1 cellular context compared by ENCODE assay signal in the genomic region with DNA sequence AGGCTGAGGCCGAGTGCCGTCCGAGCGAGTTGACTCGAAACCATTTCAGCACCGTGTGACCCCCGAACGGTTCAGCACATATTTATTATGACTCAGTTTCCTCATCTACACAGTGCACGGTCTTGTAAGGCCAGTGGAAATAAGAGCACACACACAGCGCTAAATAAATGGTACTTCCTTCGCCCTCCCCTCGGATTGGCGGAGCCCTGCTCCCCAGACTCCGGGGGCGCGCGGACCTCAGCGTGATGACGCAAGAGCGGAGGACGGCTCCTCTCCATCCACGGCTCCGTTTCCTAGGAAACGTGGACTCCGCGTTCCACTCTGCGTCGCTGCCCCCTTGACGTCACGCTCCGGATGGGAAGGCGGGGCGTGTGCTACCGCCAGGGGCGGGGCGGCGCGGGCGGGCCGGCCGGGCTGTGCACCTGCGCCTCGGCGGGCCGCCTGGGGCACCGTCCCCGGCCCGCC.
TF ChIP-seq lines count a peak whose summit lies in the region.

A gene with protein sequence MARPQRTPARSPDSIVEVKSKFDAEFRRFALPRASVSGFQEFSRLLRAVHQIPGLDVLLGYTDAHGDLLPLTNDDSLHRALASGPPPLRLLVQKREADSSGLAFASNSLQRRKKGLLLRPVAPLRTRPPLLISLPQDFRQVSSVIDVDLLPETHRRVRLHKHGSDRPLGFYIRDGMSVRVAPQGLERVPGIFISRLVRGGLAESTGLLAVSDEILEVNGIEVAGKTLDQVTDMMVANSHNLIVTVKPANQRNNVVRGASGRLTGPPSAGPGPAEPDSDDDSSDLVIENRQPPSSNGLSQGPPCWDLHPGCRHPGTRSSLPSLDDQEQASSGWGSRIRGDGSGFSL (plus strand): TSS at position 397 of the 465 bp plus-strand sequence. CDS start 79 bp downstream, outside the sequence.

TF ChIP-seq in HepG2, 621 proteins besides CTCF, POLR2A, EP300 and RAD21 (continued from another document and continues in another):
- no peak for TF ChIP-seq ZNF260 (CRISPR knock-in tag; IDR thresholded peaks at IDR 0.05; ENCODE audit: borderline replicate concordance, low read depth)
- no peak; the same call in 1 of the 2 replicates for TF ChIP-seq RELA (CRISPR knock-in tag; IDR thresholded peaks at IDR 0.05)
- no peak for TF ChIP-seq TBL1XR1 (IDR thresholded peaks at IDR 0.05; ENCODE audit: borderline replicate concordance, low read length, partially characterized antibody)
- TF ChIP-seq NONO (IDR thresholded peaks at IDR 0.05): no peak
- TF ChIP-seq NONO (CRISPR knock-in tag; conservative IDR thresholded peaks at IDR 0.05): no peak
- TF ChIP-seq HNRNPL (IDR thresholded peaks at IDR 0.05; ENCODE audit: low read depth, low read length): no peak
- no peak for TF ChIP-seq MTF2 (CRISPR knock-in tag; IDR thresholded peaks at IDR 0.05; ENCODE audit: borderline replicate concordance)
- TF ChIP-seq KMT2A (CRISPR knock-in tag; IDR thresholded peaks at IDR 0.05): no peak
- TF ChIP-seq KMT2B (CRISPR knock-in tag; IDR thresholded peaks at IDR 0.05): no peak
- peak; percentile 55; the same call in 1 of the 2 replicates for TF ChIP-seq GATAD2A (CRISPR knock-in tag; IDR thresholded peaks at IDR 0.05)
- TF ChIP-seq RFX1 (IDR thresholded peaks at IDR 0.05): peak; percentile 68; the same call in 1 of the 2 replicates
- TF ChIP-seq ZNF17 (CRISPR knock-in tag; IDR thresholded peaks at IDR 0.05): no peak
- TF ChIP-seq, protein P1, sequence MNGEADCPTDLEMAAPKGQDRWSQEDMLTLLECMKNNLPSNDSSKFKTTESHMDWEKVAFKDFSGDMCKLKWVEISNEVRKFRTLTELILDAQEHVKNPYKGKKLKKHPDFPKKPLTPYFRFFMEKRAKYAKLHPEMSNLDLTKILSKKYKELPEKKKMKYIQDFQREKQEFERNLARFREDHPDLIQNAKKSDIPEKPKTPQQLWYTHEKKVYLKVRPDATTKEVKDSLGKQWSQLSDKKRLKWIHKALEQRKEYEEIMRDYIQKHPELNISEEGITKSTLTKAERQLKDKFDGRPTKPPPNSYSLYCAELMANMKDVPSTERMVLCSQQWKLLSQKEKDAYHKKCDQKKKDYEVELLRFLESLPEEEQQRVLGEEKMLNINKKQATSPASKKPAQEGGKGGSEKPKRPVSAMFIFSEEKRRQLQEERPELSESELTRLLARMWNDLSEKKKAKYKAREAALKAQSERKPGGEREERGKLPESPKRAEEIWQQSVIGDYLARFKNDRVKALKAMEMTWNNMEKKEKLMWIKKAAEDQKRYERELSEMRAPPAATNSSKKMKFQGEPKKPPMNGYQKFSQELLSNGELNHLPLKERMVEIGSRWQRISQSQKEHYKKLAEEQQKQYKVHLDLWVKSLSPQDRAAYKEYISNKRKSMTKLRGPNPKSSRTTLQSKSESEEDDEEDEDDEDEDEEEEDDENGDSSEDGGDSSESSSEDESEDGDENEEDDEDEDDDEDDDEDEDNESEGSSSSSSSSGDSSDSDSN (CRISPR knock-in tag; IDR thresholded peaks at IDR 0.05): no peak
- no peak for TF ChIP-seq MTF1 (CRISPR knock-in tag; IDR thresholded peaks at IDR 0.05)
- no peak for TF ChIP-seq ZNF263 (CRISPR knock-in tag; IDR thresholded peaks at IDR 0.05)
- TF ChIP-seq ISX (CRISPR knock-in tag; conservative IDR thresholded peaks at IDR 0.05): no peak
- TF ChIP-seq, protein P2, sequence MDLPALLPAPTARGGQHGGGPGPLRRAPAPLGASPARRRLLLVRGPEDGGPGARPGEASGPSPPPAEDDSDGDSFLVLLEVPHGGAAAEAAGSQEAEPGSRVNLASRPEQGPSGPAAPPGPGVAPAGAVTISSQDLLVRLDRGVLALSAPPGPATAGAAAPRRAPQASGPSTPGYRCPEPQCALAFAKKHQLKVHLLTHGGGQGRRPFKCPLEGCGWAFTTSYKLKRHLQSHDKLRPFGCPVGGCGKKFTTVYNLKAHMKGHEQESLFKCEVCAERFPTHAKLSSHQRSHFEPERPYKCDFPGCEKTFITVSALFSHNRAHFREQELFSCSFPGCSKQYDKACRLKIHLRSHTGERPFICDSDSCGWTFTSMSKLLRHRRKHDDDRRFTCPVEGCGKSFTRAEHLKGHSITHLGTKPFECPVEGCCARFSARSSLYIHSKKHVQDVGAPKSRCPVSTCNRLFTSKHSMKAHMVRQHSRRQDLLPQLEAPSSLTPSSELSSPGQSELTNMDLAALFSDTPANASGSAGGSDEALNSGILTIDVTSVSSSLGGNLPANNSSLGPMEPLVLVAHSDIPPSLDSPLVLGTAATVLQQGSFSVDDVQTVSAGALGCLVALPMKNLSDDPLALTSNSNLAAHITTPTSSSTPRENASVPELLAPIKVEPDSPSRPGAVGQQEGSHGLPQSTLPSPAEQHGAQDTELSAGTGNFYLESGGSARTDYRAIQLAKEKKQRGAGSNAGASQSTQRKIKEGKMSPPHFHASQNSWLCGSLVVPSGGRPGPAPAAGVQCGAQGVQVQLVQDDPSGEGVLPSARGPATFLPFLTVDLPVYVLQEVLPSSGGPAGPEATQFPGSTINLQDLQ (CRISPR knock-in tag; IDR thresholded peaks at IDR 0.05): 0 out of 2 replicates have a peak, but pooled peaks have one; percentile 22
- TF ChIP-seq MAFK (conservative IDR thresholded peaks at IDR 0.05 in 1 of 2, IDR thresholded peaks at IDR 0.05 in 1 of 2; ENCODE audit: low read length in 2 of 2): no peak
- TF ChIP-seq, protein P3, sequence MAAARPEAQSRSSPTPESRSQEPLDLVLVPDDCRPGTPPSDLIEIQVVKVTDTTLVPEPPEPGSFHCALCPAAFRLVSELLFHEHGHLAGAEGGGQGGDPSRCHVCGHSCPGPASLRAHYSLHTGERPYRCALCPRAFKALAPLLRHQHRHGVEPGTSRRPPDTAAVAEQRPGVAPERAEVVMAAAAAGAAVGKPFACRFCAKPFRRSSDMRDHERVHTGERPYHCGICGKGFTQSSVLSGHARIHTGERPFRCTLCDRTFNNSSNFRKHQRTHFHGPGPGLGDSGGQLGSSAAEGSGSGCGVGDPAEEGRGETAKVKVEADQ (CRISPR knock-in tag; IDR thresholded peaks at IDR 0.05; ENCODE audit: borderline replicate concordance): no peak; the same call in 1 of the 2 replicates
- TF ChIP-seq, protein P4, sequence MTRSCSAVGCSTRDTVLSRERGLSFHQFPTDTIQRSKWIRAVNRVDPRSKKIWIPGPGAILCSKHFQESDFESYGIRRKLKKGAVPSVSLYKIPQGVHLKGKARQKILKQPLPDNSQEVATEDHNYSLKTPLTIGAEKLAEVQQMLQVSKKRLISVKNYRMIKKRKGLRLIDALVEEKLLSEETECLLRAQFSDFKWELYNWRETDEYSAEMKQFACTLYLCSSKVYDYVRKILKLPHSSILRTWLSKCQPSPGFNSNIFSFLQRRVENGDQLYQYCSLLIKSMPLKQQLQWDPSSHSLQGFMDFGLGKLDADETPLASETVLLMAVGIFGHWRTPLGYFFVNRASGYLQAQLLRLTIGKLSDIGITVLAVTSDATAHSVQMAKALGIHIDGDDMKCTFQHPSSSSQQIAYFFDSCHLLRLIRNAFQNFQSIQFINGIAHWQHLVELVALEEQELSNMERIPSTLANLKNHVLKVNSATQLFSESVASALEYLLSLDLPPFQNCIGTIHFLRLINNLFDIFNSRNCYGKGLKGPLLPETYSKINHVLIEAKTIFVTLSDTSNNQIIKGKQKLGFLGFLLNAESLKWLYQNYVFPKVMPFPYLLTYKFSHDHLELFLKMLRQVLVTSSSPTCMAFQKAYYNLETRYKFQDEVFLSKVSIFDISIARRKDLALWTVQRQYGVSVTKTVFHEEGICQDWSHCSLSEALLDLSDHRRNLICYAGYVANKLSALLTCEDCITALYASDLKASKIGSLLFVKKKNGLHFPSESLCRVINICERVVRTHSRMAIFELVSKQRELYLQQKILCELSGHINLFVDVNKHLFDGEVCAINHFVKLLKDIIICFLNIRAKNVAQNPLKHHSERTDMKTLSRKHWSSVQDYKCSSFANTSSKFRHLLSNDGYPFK (CRISPR knock-in tag; IDR thresholded peaks at IDR 0.05; ENCODE audit: borderline replicate concordance): no peak
- TF ChIP-seq MBD4 (IDR thresholded peaks at IDR 0.05; ENCODE audit: borderline replicate concordance, low read length): no peak
- TF ChIP-seq, protein P5, sequence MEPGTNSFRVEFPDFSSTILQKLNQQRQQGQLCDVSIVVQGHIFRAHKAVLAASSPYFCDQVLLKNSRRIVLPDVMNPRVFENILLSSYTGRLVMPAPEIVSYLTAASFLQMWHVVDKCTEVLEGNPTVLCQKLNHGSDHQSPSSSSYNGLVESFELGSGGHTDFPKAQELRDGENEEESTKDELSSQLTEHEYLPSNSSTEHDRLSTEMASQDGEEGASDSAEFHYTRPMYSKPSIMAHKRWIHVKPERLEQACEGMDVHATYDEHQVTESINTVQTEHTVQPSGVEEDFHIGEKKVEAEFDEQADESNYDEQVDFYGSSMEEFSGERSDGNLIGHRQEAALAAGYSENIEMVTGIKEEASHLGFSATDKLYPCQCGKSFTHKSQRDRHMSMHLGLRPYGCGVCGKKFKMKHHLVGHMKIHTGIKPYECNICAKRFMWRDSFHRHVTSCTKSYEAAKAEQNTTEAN (CRISPR knock-in tag; conservative IDR thresholded peaks at IDR 0.05): no peak
- TF ChIP-seq, protein P6, sequence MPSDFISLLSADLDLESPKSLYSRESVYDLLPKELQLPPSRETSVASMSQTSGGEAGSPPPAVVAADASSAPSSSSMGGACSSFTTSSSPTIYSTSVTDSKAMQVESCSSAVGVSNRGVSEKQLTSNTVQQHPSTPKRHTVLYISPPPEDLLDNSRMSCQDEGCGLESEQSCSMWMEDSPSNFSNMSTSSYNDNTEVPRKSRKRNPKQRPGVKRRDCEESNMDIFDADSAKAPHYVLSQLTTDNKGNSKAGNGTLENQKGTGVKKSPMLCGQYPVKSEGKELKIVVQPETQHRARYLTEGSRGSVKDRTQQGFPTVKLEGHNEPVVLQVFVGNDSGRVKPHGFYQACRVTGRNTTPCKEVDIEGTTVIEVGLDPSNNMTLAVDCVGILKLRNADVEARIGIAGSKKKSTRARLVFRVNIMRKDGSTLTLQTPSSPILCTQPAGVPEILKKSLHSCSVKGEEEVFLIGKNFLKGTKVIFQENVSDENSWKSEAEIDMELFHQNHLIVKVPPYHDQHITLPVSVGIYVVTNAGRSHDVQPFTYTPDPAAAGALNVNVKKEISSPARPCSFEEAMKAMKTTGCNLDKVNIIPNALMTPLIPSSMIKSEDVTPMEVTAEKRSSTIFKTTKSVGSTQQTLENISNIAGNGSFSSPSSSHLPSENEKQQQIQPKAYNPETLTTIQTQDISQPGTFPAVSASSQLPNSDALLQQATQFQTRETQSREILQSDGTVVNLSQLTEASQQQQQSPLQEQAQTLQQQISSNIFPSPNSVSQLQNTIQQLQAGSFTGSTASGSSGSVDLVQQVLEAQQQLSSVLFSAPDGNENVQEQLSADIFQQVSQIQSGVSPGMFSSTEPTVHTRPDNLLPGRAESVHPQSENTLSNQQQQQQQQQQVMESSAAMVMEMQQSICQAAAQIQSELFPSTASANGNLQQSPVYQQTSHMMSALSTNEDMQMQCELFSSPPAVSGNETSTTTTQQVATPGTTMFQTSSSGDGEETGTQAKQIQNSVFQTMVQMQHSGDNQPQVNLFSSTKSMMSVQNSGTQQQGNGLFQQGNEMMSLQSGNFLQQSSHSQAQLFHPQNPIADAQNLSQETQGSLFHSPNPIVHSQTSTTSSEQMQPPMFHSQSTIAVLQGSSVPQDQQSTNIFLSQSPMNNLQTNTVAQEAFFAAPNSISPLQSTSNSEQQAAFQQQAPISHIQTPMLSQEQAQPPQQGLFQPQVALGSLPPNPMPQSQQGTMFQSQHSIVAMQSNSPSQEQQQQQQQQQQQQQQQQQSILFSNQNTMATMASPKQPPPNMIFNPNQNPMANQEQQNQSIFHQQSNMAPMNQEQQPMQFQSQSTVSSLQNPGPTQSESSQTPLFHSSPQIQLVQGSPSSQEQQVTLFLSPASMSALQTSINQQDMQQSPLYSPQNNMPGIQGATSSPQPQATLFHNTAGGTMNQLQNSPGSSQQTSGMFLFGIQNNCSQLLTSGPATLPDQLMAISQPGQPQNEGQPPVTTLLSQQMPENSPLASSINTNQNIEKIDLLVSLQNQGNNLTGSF (CRISPR knock-in tag; IDR thresholded peaks at IDR 0.05): no peak
- 0 out of 2 replicates have a peak, but pooled peaks have one; percentile 2 for TF ChIP-seq ZNF292 (CRISPR knock-in tag; IDR thresholded peaks at IDR 0.05; ENCODE audit: borderline replicate concordance, low read depth)
- no peak for TF ChIP-seq ZNF557 (CRISPR knock-in tag; IDR thresholded peaks at IDR 0.05)
- TF ChIP-seq, protein P7, sequence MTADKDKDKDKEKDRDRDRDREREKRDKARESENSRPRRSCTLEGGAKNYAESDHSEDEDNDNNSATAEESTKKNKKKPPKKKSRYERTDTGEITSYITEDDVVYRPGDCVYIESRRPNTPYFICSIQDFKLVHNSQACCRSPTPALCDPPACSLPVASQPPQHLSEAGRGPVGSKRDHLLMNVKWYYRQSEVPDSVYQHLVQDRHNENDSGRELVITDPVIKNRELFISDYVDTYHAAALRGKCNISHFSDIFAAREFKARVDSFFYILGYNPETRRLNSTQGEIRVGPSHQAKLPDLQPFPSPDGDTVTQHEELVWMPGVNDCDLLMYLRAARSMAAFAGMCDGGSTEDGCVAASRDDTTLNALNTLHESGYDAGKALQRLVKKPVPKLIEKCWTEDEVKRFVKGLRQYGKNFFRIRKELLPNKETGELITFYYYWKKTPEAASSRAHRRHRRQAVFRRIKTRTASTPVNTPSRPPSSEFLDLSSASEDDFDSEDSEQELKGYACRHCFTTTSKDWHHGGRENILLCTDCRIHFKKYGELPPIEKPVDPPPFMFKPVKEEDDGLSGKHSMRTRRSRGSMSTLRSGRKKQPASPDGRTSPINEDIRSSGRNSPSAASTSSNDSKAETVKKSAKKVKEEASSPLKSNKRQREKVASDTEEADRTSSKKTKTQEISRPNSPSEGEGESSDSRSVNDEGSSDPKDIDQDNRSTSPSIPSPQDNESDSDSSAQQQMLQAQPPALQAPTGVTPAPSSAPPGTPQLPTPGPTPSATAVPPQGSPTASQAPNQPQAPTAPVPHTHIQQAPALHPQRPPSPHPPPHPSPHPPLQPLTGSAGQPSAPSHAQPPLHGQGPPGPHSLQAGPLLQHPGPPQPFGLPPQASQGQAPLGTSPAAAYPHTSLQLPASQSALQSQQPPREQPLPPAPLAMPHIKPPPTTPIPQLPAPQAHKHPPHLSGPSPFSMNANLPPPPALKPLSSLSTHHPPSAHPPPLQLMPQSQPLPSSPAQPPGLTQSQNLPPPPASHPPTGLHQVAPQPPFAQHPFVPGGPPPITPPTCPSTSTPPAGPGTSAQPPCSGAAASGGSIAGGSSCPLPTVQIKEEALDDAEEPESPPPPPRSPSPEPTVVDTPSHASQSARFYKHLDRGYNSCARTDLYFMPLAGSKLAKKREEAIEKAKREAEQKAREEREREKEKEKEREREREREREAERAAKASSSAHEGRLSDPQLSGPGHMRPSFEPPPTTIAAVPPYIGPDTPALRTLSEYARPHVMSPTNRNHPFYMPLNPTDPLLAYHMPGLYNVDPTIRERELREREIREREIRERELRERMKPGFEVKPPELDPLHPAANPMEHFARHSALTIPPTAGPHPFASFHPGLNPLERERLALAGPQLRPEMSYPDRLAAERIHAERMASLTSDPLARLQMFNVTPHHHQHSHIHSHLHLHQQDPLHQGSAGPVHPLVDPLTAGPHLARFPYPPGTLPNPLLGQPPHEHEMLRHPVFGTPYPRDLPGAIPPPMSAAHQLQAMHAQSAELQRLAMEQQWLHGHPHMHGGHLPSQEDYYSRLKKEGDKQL (CRISPR knock-in tag; IDR thresholded peaks at IDR 0.05; ENCODE audit: low read depth): no peak
- TF ChIP-seq, protein P8, sequence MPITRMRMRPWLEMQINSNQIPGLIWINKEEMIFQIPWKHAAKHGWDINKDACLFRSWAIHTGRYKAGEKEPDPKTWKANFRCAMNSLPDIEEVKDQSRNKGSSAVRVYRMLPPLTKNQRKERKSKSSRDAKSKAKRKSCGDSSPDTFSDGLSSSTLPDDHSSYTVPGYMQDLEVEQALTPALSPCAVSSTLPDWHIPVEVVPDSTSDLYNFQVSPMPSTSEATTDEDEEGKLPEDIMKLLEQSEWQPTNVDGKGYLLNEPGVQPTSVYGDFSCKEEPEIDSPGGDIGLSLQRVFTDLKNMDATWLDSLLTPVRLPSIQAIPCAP (CRISPR knock-in tag; IDR thresholded peaks at IDR 0.05; ENCODE audit: low read depth): no peak; the same call in 1 of the 2 replicates
- no peak for TF ChIP-seq GFI1 (CRISPR knock-in tag; IDR thresholded peaks at IDR 0.05; ENCODE audit: borderline replicate concordance)
- TF ChIP-seq AKAP8 (CRISPR knock-in tag; IDR thresholded peaks at IDR 0.05): no peak; the same call in 1 of the 2 replicates
- no peak for TF ChIP-seq ZKSCAN1 (IDR thresholded peaks at IDR 0.05; ENCODE audit: low read length)
